21 cellular contexts compared by ENCODE assay signal in genomic region chr22:47064416-47064815, GRCh38.
"Had no signal": no experiment of that assay in that cellular context is flagged by ENCODE, and none has a peak within 500 bp of the region (broad histone marks: within the 10 kb centered on the region; RNA-seq: fewer than 3 reads in every experiment).

No MANE protein-coding gene starts in this region.

- H3K36me3 ChIP-seq: brain microvascular endothelial cell, sigmoid colon, thyroid gland had no signal

- H3K27me3 ChIP-seq: brain microvascular endothelial cell, gastroesophageal sphincter, heart left ventricle, neutrophil, sigmoid colon, thyroid gland had no signal

- H2AFZ ChIP-seq: parathyroid adenoma had no signal

- H3K4me3 Mint-ChIP-seq: activated CD4-positive, alpha-beta T cell treated with anti-CD3 and anti-CD28 coated beads for 36 hours; activated naive CD8-positive, alpha-beta T cell treated with anti-CD3 and anti-CD28 coated beads, Interleukin-2, amount 50 U/mL, for 24 hours; memory B cell; naive thymus-derived CD8-positive, alpha-beta T cell; WTC11 had no signal

- H3K4me1 ChIP-seq: gastroesophageal sphincter, heart left ventricle, parathyroid adenoma, thyroid gland had no signal

- H3K27ac ChIP-seq: brain microvascular endothelial cell, coronary artery, gastroesophageal sphincter, heart left ventricle, neutrophil, parathyroid adenoma, sigmoid colon, thyroid gland had no signal

- H3K9me3 ChIP-seq: gastroesophageal sphincter, heart left ventricle, neutrophil, sigmoid colon, thyroid gland had no signal

- H3K79me2 ChIP-seq: parathyroid adenoma had no signal

- H3K9me3 Mint-ChIP-seq: activated naive CD8-positive, alpha-beta T cell treated with anti-CD3 and anti-CD28 coated beads, Interleukin-2, amount 50 U/mL, for 24 hours; memory B cell; naive thymus-derived CD8-positive, alpha-beta T cell had no signal

- H3K27me3 Mint-ChIP-seq: activated CD4-positive, alpha-beta T cell treated with anti-CD3 and anti-CD28 coated beads for 36 hours; activated naive CD8-positive, alpha-beta T cell treated with anti-CD3 and anti-CD28 coated beads, Interleukin-2, amount 50 U/mL, for 24 hours; memory B cell; naive thymus-derived CD8-positive, alpha-beta T cell had no signal

- H3K4me3 ChIP-seq: coronary artery, gastroesophageal sphincter, heart left ventricle, sigmoid colon, thyroid gland had no signal

- H3K27ac Mint-ChIP-seq: activated CD4-positive, alpha-beta T cell treated with anti-CD3 and anti-CD28 coated beads for 36 hours; activated naive CD8-positive, alpha-beta T cell treated with anti-CD3 and anti-CD28 coated beads, Interleukin-2, amount 50 U/mL, for 24 hours; memory B cell; WTC11 had no signal

- DNase-seq: activated CD4-positive, alpha-beta T cell treated with anti-CD3 and anti-CD28 coated beads for 36 hours; activated CD4-positive, alpha-beta T cell treated with anti-CD3 and anti-CD28 coated beads, Interleukin-2, amount 50 U/mL, for 48 hours; activated naive CD4-positive, alpha-beta T cell treated with Interleukin-2 at 50 U/mL for 16 hours; activated naive CD8-positive, alpha-beta T cell treated with anti-CD3 and anti-CD28 coated beads, Interleukin-2, amount 50 U/mL, for 24 hours; anterior cingulate cortex; brain microvascular endothelial cell; heart left ventricle; sigmoid colon; stimulated activated CD8-positive, alpha-beta memory T cell treated with anti-CD3 and anti-CD28 coated beads, Interleukin-4, amount 100 ng/mL, for 48 hours; stimulated activated naive CD4-positive, alpha-beta T cell; T-helper 2 cell; thyroid gland had no signal

- H3K9ac ChIP-seq: parathyroid adenoma had no signal

- ATAC-seq: activated CD4-positive, alpha-beta T cell treated with anti-CD3 and anti-CD28 coated beads for 36 hours; activated naive CD8-positive, alpha-beta T cell treated with anti-CD3 and anti-CD28 coated beads, Interleukin-2, amount 50 U/mL, for 24 hours; esophagus mucosa; gastroesophageal sphincter; heart left ventricle; left ventricle myocardium superior; naive thymus-derived CD8-positive, alpha-beta T cell; WTC11 had no signal
